Comparison of ENCODE assay signal across 25 cellular contexts in the genomic region with DNA sequence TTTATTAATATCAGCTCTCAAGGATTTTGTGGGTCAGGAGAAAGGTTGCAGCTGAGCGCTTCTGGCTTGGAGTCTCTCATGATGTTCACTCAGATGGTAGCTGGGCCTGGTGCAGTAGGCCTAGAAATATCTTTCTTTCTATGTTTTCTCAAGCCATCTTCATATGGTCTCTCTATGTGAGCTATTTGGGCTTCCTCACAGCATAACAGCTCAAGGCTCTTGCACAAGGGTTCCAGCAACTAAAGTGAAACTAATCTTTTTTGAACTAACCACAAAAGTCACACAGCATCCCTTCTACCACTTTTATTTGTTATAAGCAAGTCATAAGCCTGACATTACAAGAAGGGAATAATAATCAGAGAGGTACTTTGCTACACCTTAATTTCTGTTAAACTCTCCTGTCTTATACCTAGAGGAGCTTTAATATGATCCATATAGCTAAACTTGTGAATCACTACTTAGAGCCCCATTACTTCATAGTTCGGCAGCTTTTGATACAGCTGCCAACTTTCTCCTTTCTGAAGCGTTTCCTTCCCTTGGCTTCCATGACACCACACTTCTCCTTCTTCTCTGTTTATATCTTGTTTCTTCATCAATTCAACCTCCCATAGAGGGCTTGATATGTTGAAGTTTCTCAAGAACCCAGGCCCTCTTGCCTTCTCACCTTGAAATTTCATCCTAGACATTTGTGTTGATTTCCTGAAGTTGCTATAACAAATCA.
A peak's percentile ranks its signal among the peaks of the same experiment; 100 is the strongest.
DNase-seq lines count a peak whose midpoint lies in the region; ATAC-seq and TF ChIP-seq lines count a peak whose summit lies in the region.
"Had no signal": no experiment of that assay in that cellular context is flagged by ENCODE, and none has a peak within 500 bp of the region (broad histone marks: within the 10 kb centered on the region; RNA-seq: fewer than 3 reads in every experiment).

No MANE protein-coding gene starts in this region.

- no peaks in the 10 kb centered on the region for H4K20me1 ChIP-seq in smooth muscle cell (ENCODE audit: low read depth)

- H3K9me3 ChIP-seq in smooth muscle cell (replicated peaks; ENCODE audit: low read depth) = no peaks in the 10 kb centered on the region
- H3K9me3 ChIP-seq: adrenal gland, BE2C had no signal

- DNase-seq in SIG-M5 treated with dmso at 0.1 percent for 504 hours (lab: John Stamatoyannopoulos, UW; ENCODE audit: unreplicated experiment) (peak; percentile 55), SIG-M5 (lab: John Stamatoyannopoulos, UW) (no peak), OCI-M1 (lab: John Stamatoyannopoulos, UW) (peak; percentile 36), fibroblast of mammary gland (ENCODE audit: low read depth) (peak; percentile 31), smooth muscle cell (lab: John Stamatoyannopoulos, UW; ENCODE audit: unreplicated experiment) (no peak), T-helper 2 cell (no peak)
- DNase-seq: 8988T; activated CD4-positive, alpha-beta T cell treated with anti-CD3 and anti-CD28 coated beads, Interleukin-2, amount 10 ng/mL, durations not matched to agents 24 days and 14 days; activated naive CD4-positive, alpha-beta T cell; activated T-cell treated with anti-CD3 and anti-CD28 coated beads, Interleukin-2, amount 50 U/mL, for 4 hours; adrenal gland; BE2C; DMS153; GDM1; naive B cell; NCI-H1105 treated with DMSO at 0.1 percent for 48 hours; NCI-H2081; NCI-H446 treated with DMSO at 0.1 percent for 48 hours; occipital lobe; substantia nigra had no signal

- ATAC-seq in HG02678 (IDR thresholded peaks at IDR 0.05; ENCODE audit: unreplicated experiment) = no peak
- no peak for ATAC-seq in HG03432 (IDR thresholded peaks at IDR 0.05; ENCODE audit: unreplicated experiment)
- ATAC-seq: activated T-cell treated with anti-CD3 and anti-CD28 coated beads, Interleukin-2, amount 50 U/mL, for 4 hours had no signal

- H3K9ac ChIP-seq in smooth muscle cell (ENCODE audit: low read depth) = no peak overlapping the region

- H3K36me3 ChIP-seq in smooth muscle cell (ENCODE audit: low read depth) = no peaks in the 10 kb centered on the region
- H3K36me3 ChIP-seq: adrenal gland, BE2C, breast epithelium had no signal

- TF ChIP-seq CTCF in fibroblast of mammary gland (conservative IDR thresholded peaks at IDR 0.05; ENCODE audit: control insufficient read depth, insufficient read depth, low read depth, low read length) (no peak), smooth muscle cell (IDR thresholded peaks at IDR 0.05; ENCODE audit: borderline replicate concordance, insufficient read depth, poor library complexity, severe bottlenecking) (no peak)

- H3K79me2 ChIP-seq in smooth muscle cell (ENCODE audit: low read depth) = no peaks in the 10 kb centered on the region

- no peak overlapping the region for H3K4me3 ChIP-seq in fibroblast of mammary gland (ENCODE audit: control insufficient read depth, low read depth, low read length)
- H3K4me3 ChIP-seq in smooth muscle cell = no peak overlapping the region
- H3K4me3 ChIP-seq: adrenal gland, breast epithelium, coronary artery had no signal

- H3K4me2 ChIP-seq in smooth muscle cell = no peak overlapping the region

- WGBS in smooth muscle cell (ENCODE audit: low lambda C conversion rate) = 97% methylated on average over 3 of the region's 3 CpGs

- H3K27ac ChIP-seq in smooth muscle cell (ENCODE audit: low read depth) = no peak overlapping the region
- H3K27ac ChIP-seq: adrenal gland, breast epithelium, coronary artery, VCaP had no signal

- H3K27me3 ChIP-seq in smooth muscle cell (ENCODE audit: low read depth) = no peaks in the 10 kb centered on the region
- H3K27me3 ChIP-seq: adrenal gland, BE2C, breast epithelium had no signal

- H2AFZ ChIP-seq in smooth muscle cell (ENCODE audit: low read depth) = peak overlapping the region; percentile 80

- no peaks in the 10 kb centered on the region for H3F3A ChIP-seq in smooth muscle cell (ENCODE audit: low read depth)

- H3K4me1 ChIP-seq in smooth muscle cell (ENCODE audit: low read depth) = no peaks in the 10 kb centered on the region
- H3K4me1 ChIP-seq: adrenal gland, breast epithelium had no signal

Comparison
In these comparisons a context has a peak if more than half of its experiments do, and no peak if none do; other contexts are left out.
1. DNase-seq: peak in SIG-M5 treated with dmso at 0.1 percent for 504 hours (single experiment), OCI-M1 (single experiment) and fibroblast of mammary gland (single experiment); none in SIG-M5 (single experiment), smooth muscle cell (single experiment) and T-helper 2 cell (0 of 5).